ENCODE assay signal across 16 cellular contexts in the genomic region with DNA sequence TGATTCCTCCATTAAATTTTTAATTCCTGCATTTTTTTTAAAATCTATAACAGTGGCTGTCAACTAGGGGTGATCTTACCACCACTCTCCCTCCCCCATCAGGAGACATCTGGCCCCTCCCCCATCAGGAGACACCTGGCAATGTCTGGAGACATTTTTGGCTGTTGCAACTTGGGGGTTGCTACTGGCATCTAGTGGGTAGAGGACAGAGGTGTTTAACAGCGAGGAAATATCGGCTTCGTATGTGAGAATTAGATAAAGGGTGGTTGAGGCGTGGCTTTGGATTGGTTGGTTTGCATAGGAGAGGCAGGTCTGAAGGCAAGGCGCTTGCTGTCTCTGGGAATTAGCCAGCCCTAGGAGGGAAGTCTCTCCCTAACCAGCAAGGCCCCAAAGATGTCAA. TPM values are rescaled to one million over a fixed set of nuclear protein-coding genes. Genes with fewer than 3 reads are reported as not detected.
DNase-seq lines count a peak whose midpoint lies in the region; ATAC-seq, FAIRE-seq and TF ChIP-seq lines count a peak whose summit lies in the region.
"Had no signal": no experiment of that assay in that cellular context is flagged by ENCODE, and none has a peak within 500 bp of the region (broad histone marks: within the 10 kb centered on the region; RNA-seq: fewer than 3 reads in every experiment).

No MANE protein-coding gene starts in this region.

- H3K27me3 Mint-ChIP-seq in activated naive CD4-positive, alpha-beta T cell treated with anti-CD3 and anti-CD28 coated beads for 36 hours (ENCODE audit: low read depth) = no peaks in the 10 kb centered on the region
- H3K27me3 Mint-ChIP-seq in naive thymus-derived CD8-positive, alpha-beta T cell = no peaks in the 10 kb centered on the region
- H3K27me3 Mint-ChIP-seq: activated naive CD8-positive, alpha-beta T cell had no signal

- H3K9me2 ChIP-seq in MM.1S (replicated peaks; ENCODE audit: insufficient read depth, low read length) = no peaks in the 10 kb centered on the region

- H3K4me2 ChIP-seq in MM.1S (ENCODE audit: low read depth, low read length) (no peak overlapping the region), GM12878 (ENCODE audit: control insufficient read depth, insufficient read depth) (no peak overlapping the region)

- in situ Hi-C loops in GM12878 (cut with MboI) = no loop called here

- no peak overlapping the region for H3K4me3 Mint-ChIP-seq in activated naive CD4-positive, alpha-beta T cell treated with anti-CD3 and anti-CD28 coated beads for 36 hours
- H3K4me3 Mint-ChIP-seq in naive thymus-derived CD8-positive, alpha-beta T cell = peak overlapping the region in 5 of 10 donors; percentile 15 to 52 (median 31)
- H3K4me3 Mint-ChIP-seq: activated naive CD8-positive, alpha-beta T cell; stimulated activated effector memory CD8-positive, alpha-beta T cell treated with anti-CD3 and anti-CD28 coated beads, Interleukin-12 subunit alpha, Interleukin-12 subunit beta, amount 100 ng/mL, for 72 hours; T-helper 2 cell treated with Interferon-gamma antibody and Interleukin-4, amounts not matched to agents 5 μg/mL and 100 μg/mL, for 36 hours had no signal

- no peak overlapping the region for H3K27ac Mint-ChIP-seq in activated naive CD4-positive, alpha-beta T cell treated with anti-CD3 and anti-CD28 coated beads for 36 hours
- peak overlapping the region in 7 of 10 donors; percentile 9 to 72 (median 53) for H3K27ac Mint-ChIP-seq in naive thymus-derived CD8-positive, alpha-beta T cell
- H3K27ac Mint-ChIP-seq: activated naive CD8-positive, alpha-beta T cell; stimulated activated effector memory CD8-positive, alpha-beta T cell treated with anti-CD3 and anti-CD28 coated beads, Interleukin-12 subunit alpha, Interleukin-12 subunit beta, amount 100 ng/mL, for 72 hours; T-helper 2 cell treated with Interferon-gamma antibody and Interleukin-4, amounts not matched to agents 5 μg/mL and 100 μg/mL, for 36 hours had no signal

- SMC1A ChIA-PET in GM12878 (lab: Charles Lee; ENCODE audit: uncharacterized antibody, unreplicated experiment) = no interaction called here

- no peaks in the 10 kb centered on the region for H3K36me3 Mint-ChIP-seq in activated naive CD4-positive, alpha-beta T cell treated with anti-CD3 and anti-CD28 coated beads for 36 hours (ENCODE audit: low read depth)
- no peaks in the 10 kb centered on the region for H3K36me3 Mint-ChIP-seq in naive thymus-derived CD8-positive, alpha-beta T cell
- H3K36me3 Mint-ChIP-seq: activated naive CD8-positive, alpha-beta T cell; stimulated activated effector memory CD8-positive, alpha-beta T cell treated with anti-CD3 and anti-CD28 coated beads, Interleukin-12 subunit alpha, Interleukin-12 subunit beta, amount 100 ng/mL, for 72 hours had no signal

- TF ChIP-seq CTCF in MM.1S (IDR thresholded peaks at IDR 0.05; ENCODE audit: low read length) = peak; percentile 22; the same call in 1 of the 2 replicates
- peak in 1 of 3 experiments; percentile 22; a peak in 2 of 6 replicates for TF ChIP-seq CTCF in GM12878 (IDR thresholded peaks at IDR 0.05 in 2 of 3, conservative IDR thresholded peaks at IDR 0.05 in 1 of 3; ENCODE audit: control insufficient read depth in 2 of 3, extremely low read depth in 1 of 3, insufficient read depth in 1 of 3, low read depth in 3 of 3, low read length in 3 of 3)

- RAD21 ChIA-PET in GM12878 (lab: Charles Lee; ENCODE audit: unreplicated experiment) = no interaction called here

- H3K4me1 Mint-ChIP-seq in activated naive CD4-positive, alpha-beta T cell treated with anti-CD3 and anti-CD28 coated beads for 36 hours (ENCODE audit: low read depth) = peaks cover 42% of the 10 kb centered on the region
- peaks cover 28 to 64% (median 51%) of the 10 kb centered on the region in 4 donors for H3K4me1 Mint-ChIP-seq in naive thymus-derived CD8-positive, alpha-beta T cell

- 0% methylated on average over 5 of the region's 5 CpGs for WGBS in GM12878 (ENCODE audit: insufficient coverage, insufficient replicate concordance, low lambda C conversion rate, missing lambda C conversion rate)

- no peak for FAIRE-seq in GM12878 (lab: Jason Lieb, UNC)

- peak; percentile 22; the same call in 1 of the 2 replicates for TF ChIP-seq RAD21 in GM12878 (IDR thresholded peaks at IDR 0.05; ENCODE audit: insufficient read depth, low read depth, low read length)

- H3K27ac ChIP-seq in MM.1S (ENCODE audit: low read length) (no peak overlapping the region), GM12878 (ENCODE audit: control insufficient read depth, insufficient read depth) (no peak overlapping the region)
- H3K27ac ChIP-seq: esophagus squamous epithelium, psoas muscle had no signal

- H3K4me3 ChIP-seq in MM.1S (ENCODE audit: low read length) (no peak overlapping the region), GM12878 (no peak overlapping the region)
- H3K4me3 ChIP-seq: esophagus squamous epithelium, MG63, psoas muscle had no signal

- peak; percentile 62 for DNase-seq in activated naive CD4-positive, alpha-beta T cell treated with anti-CD3 and anti-CD28 coated beads for 36 hours
- DNase-seq in activated naive CD4-positive, alpha-beta T cell treated with Interleukin-2 at 50 U/mL for 16 hours = no peak
- peak; percentile 34 for DNase-seq in MM.1S
- DNase-seq in GM12878 (ENCODE audit: low read depth, low spot score) = no peak
- DNase-seq in naive thymus-derived CD8-positive, alpha-beta T cell = peak in 4 of 10 donors; percentile 9 to 75 (median 42)
- no peak for DNase-seq in HEK293T (ENCODE audit: extremely low spot score)
- DNase-seq in posterior cingulate gyrus = no peak
- no peak for DNase-seq in NCI-H1694 treated with DMSO at 0.1 percent for 48 hours (lab: John Stamatoyannopoulos, UW)
- DNase-seq: esophagus squamous epithelium, MG63, psoas muscle had no signal

- H3K9ac ChIP-seq in MM.1S (ENCODE audit: low read length) = no peak overlapping the region
- H3K9ac ChIP-seq in GM12878 (ENCODE audit: control insufficient read depth, insufficient read depth, low read length) = no peak overlapping the region

- H3K4me1 ChIP-seq in MM.1S (ENCODE audit: low read length) (no peaks in the 10 kb centered on the region), GM12878 (ENCODE audit: control insufficient read depth, insufficient read depth, low read length) (no peaks in the 10 kb centered on the region)
- H3K4me1 ChIP-seq: esophagus squamous epithelium, psoas muscle had no signal

- ATAC-seq in GM12878 = peak; percentile 39
- peak; percentile 69 to 71 for ATAC-seq in naive thymus-derived CD8-positive, alpha-beta T cell
- ATAC-seq: psoas muscle had no signal

- H3K9me3 ChIP-seq in MM.1S (replicated peaks; ENCODE audit: insufficient read depth, low read length) = no peaks in the 10 kb centered on the region
- H3K9me3 ChIP-seq in GM12878 (replicated peaks; ENCODE audit: control insufficient read depth, insufficient read depth, low read length) = no peaks in the 10 kb centered on the region
- H3K9me3 ChIP-seq: psoas muscle had no signal

- H3K36me3 ChIP-seq in MM.1S (replicated peaks; ENCODE audit: insufficient read depth, low read length) (no peaks in the 10 kb centered on the region), GM12878 (ENCODE audit: control insufficient read depth in 2 of 2, insufficient read depth in 2 of 2, low read length in 1 of 2) (no peaks in the 10 kb centered on the region)
- H3K36me3 ChIP-seq: esophagus squamous epithelium, MG63 had no signal

- no peak for TF ChIP-seq EP300 in GM12878 (IDR thresholded peaks at IDR 0.05; ENCODE audit: borderline replicate concordance in 1 of 2, control insufficient read depth in 1 of 2, low read depth in 2 of 2, low read length in 2 of 2)

- H3F3A ChIP-seq in MM.1S (ENCODE audit: insufficient read depth, low read length) = no peaks in the 10 kb centered on the region

- CTCF ChIA-PET in activated naive CD4-positive, alpha-beta T cell treated with anti-CD3 and anti-CD28 coated beads for 36 hours (lab: Charles Lee) = no interaction called here
- CTCF ChIA-PET in GM12878 (lab: Yijun Ruan, JAX) (no interaction called here), HEK293T (lab: Yijun Ruan, JAX) (no interaction called here)

- intact Hi-C loops in activated naive CD4-positive, alpha-beta T cell treated with anti-CD3 and anti-CD28 coated beads for 36 hours (cut with micrococcal nuclease) = loop anchor here (1.0 kb wide), 1 partner anchor 143 kb away; the partner anchor contains the start of gene CLTB
- intact Hi-C loops in GM12878 (cut with micrococcal nuclease; ENCODE audit: unreplicated experiment) (no loop called here), posterior cingulate gyrus (cut with DNase I) (no loop called here)

- no peaks in the 10 kb centered on the region for H3K79me2 ChIP-seq in MM.1S (ENCODE audit: low read length)
- no peaks in the 10 kb centered on the region for H3K79me2 ChIP-seq in GM12878 (ENCODE audit: control insufficient read depth, insufficient read depth, low read length)

- POLR2A ChIA-PET in GM12878 (lab: Charles Lee) (no interaction called here), HEK293T (lab: Yijun Ruan, JAX) (interaction anchor here (1.9 kb wide), 1 partner anchor 16 kb away, joined by 5 read pairs; no protein-coding TSS in a partner anchor)
- POLR2A ChIA-PET in naive thymus-derived CD8-positive, alpha-beta T cell (lab: Charles Lee) = interaction anchor here (0.7 to 13.3 kb wide), 4 partner anchors 16 to 198 kb away, joined by 3 to 346 read pairs (median 4); partner anchors contain the start of genes KIAA1191 and RNF44

- BruUV-seq in GM12878 (replicated peaks; lab: Mats Ljungman, UMichigan) = no TSS peak

- H2AFZ ChIP-seq in MM.1S (ENCODE audit: low read length) = no peak overlapping the region
- no peak overlapping the region for H2AFZ ChIP-seq in GM12878 (ENCODE audit: control insufficient read depth, low read depth, low read length)

- no peak for TF ChIP-seq POLR2A in GM12878 (IDR thresholded peaks at IDR 0.05; ENCODE audit: low read depth, low read length)

- no peaks in the 10 kb centered on the region for H3K9me3 Mint-ChIP-seq in activated naive CD4-positive, alpha-beta T cell treated with anti-CD3 and anti-CD28 coated beads for 36 hours
- H3K9me3 Mint-ChIP-seq in naive thymus-derived CD8-positive, alpha-beta T cell = no peaks in the 10 kb centered on the region
- H3K9me3 Mint-ChIP-seq: stimulated activated effector memory CD8-positive, alpha-beta T cell treated with anti-CD3 and anti-CD28 coated beads, Interleukin-12 subunit alpha, Interleukin-12 subunit beta, amount 100 ng/mL, for 72 hours; T-helper 2 cell treated with Interferon-gamma antibody and Interleukin-4, amounts not matched to agents 5 μg/mL and 100 μg/mL, for 36 hours had no signal

- H3K27me3 ChIP-seq in MM.1S (replicated peaks; ENCODE audit: insufficient read depth, low read length) (no peaks in the 10 kb centered on the region), GM12878 (replicated peaks in 1 of 2; ENCODE audit: control insufficient read depth in 2 of 2, insufficient read depth in 2 of 2, low read length in 1 of 2) (no peaks in the 10 kb centered on the region; a peak in 1 of 4 replicates)
- H3K27me3 ChIP-seq: MG63 had no signal

- no peaks in the 10 kb centered on the region for H4K20me1 ChIP-seq in MM.1S (ENCODE audit: insufficient read depth, low read length)
- no peaks in the 10 kb centered on the region for H4K20me1 ChIP-seq in GM12878 (ENCODE audit: control insufficient read depth, insufficient read depth)

RNA-seq across cellular contexts. Expression of gene CDHR2, which starts 10.5 kb away (rescaled TPM):
- total RNA-seq in activated naive CD4-positive, alpha-beta T cell treated with anti-CD3 and anti-CD28 coated beads for 36 hours = under 1 TPM; 0.19 to 0.35 TPM
- 0.15 TPM in 1 of 2 replicates, not detected in the other for total RNA-seq in GM12878 (2013; cell fraction: nucleolus; rRNA removed)
- total RNA-seq in GM12878 (2014; rRNA removed) (0.06 TPM in 1 of 2 replicates, not detected in the other), GM12878 (2014; rRNA removed; fragmentation: Illumina TruSeq; extraction: Trizol) (0.04 TPM in 1 of 2 replicates, not detected in the other), GM12878 (2021) (0.21 and 0.46 TPM in 2 replicates)
- polyA plus RNA-seq in GM12878 (2011; ENCODE audit: low read depth) = not detected
- polyA plus RNA-seq in GM12878 (2011; rRNA removed) (0.03 and 0.10 TPM in 2 replicates), GM12878 (2014; fragmentation: Illumina TruSeq; extraction: Trizol) (not detected in 2 replicates), GM12878 (2014; fragmentation: Nextera tagmentation; extraction: Ambion mirVana) (not detected), GM12878 (2014; rRNA removed) (not detected in 2 replicates), GM12878 (2016; fragmentation: Nextera tagmentation; extraction: Ambion mirVana) (under 1 TPM in 1 of 2 experiments, not detected in 1; 0.19 TPM)
- polyA plus RNA-seq in GM12878 (2011; cell fraction: cytosol; rRNA removed) = 0.01 and 0.02 TPM in 2 replicates
- polyA plus RNA-seq in GM12878 (2011; cell fraction: nucleus; rRNA removed) = 0.06 and 0.40 TPM in 2 replicates
- 0.15 TPM in 1 of 2 replicates, not detected in the other for polyA plus RNA-seq in GM12878 (2012)
- polyA minus RNA-seq in GM12878 (2011; rRNA and poly(A)+ RNA removed) = not detected in 2 replicates
- 0.94 TPM in 1 of 2 replicates, not detected in the other for polyA minus RNA-seq in GM12878 (2011; cell fraction: cytosol; rRNA and poly(A)+ RNA removed)
- polyA minus RNA-seq in GM12878 (2011; cell fraction: nucleus; rRNA and poly(A)+ RNA removed) = 0.12 TPM in 1 of 2 replicates, not detected in the other
- 1 to 10 TPM; 3.6 to 4.8 TPM for total RNA-seq in naive thymus-derived CD8-positive, alpha-beta T cell
- under 1 TPM in 1 of 3 donors, not detected in 2; 0.26 TPM for polyA plus RNA-seq in naive thymus-derived CD8-positive, alpha-beta T cell
- total RNA-seq: H4, RPMI7951 had no signal

RNA-seq across cellular contexts. Expression of gene RNF44, which starts 22.5 kb away (rescaled TPM):
- total RNA-seq in activated naive CD4-positive, alpha-beta T cell treated with anti-CD3 and anti-CD28 coated beads for 36 hours = 10 to 100 TPM; 83.3 to 88.3 TPM
- 66.8 and 80.6 TPM in 2 replicates for total RNA-seq in GM12878 (2013; cell fraction: nucleolus; rRNA removed)
- total RNA-seq in GM12878 (2014; rRNA removed) (8.8 and 9.4 TPM in 2 replicates), GM12878 (2014; rRNA removed; fragmentation: Illumina TruSeq; extraction: Trizol) (5.7 and 5.8 TPM in 2 replicates), GM12878 (2021) (46.5 and 51.9 TPM in 2 replicates)
- polyA plus RNA-seq in GM12878 (2011; ENCODE audit: low read depth) = 8.0 TPM
- polyA plus RNA-seq in GM12878 (2011; rRNA removed) (5.1 and 8.8 TPM in 2 replicates), GM12878 (2014; fragmentation: Illumina TruSeq; extraction: Trizol) (5.2 and 10.4 TPM in 2 replicates), GM12878 (2014; fragmentation: Nextera tagmentation; extraction: Ambion mirVana) (1 to 10 TPM; 1.7 to 3.5 TPM), GM12878 (2014; rRNA removed) (31.9 and 35.0 TPM in 2 replicates), GM12878 (2016; fragmentation: Nextera tagmentation; extraction: Ambion mirVana) (1 to 10 TPM; 6.4 to 7.1 TPM)
- polyA plus RNA-seq in GM12878 (2011; cell fraction: cytosol; rRNA removed) = 8.6 and 12.4 TPM in 2 replicates
- polyA plus RNA-seq in GM12878 (2011; cell fraction: nucleus; rRNA removed) = 145 and 166 TPM in 2 replicates
- polyA plus RNA-seq in GM12878 (2012) = 30.9 and 39.8 TPM in 2 replicates
- 3.8 and 8.8 TPM in 2 replicates for polyA minus RNA-seq in GM12878 (2011; rRNA and poly(A)+ RNA removed)
- polyA minus RNA-seq in GM12878 (2011; cell fraction: cytosol; rRNA and poly(A)+ RNA removed) = 8.7 and 10.7 TPM in 2 replicates
- polyA minus RNA-seq in GM12878 (2011; cell fraction: nucleus; rRNA and poly(A)+ RNA removed) = 34.7 and 54.1 TPM in 2 replicates
- total RNA-seq in naive thymus-derived CD8-positive, alpha-beta T cell = 100 to 1,000 TPM; 271 to 281 TPM
- 1 to 10 TPM; 1.2 to 4.1 (median 3.2) TPM for polyA plus RNA-seq in naive thymus-derived CD8-positive, alpha-beta T cell

RNA-seq across cellular contexts. Expression of gene GPRIN1, which starts 50.3 kb away (rescaled TPM):
- total RNA-seq in activated naive CD4-positive, alpha-beta T cell treated with anti-CD3 and anti-CD28 coated beads for 36 hours = 1 to 10 TPM; 1.4 to 1.5 TPM
- total RNA-seq in GM12878 (2013; cell fraction: nucleolus; rRNA removed) = 1.5 and 2.3 TPM in 2 replicates
- 8.3 and 10.1 TPM in 2 replicates for total RNA-seq in GM12878 (2014; rRNA removed)
- 4.7 and 5.8 TPM in 2 replicates for total RNA-seq in GM12878 (2014; rRNA removed; fragmentation: Illumina TruSeq; extraction: Trizol)
- 14.2 and 16.3 TPM in 2 replicates for total RNA-seq in GM12878 (2021)
- 1.1 TPM for polyA plus RNA-seq in GM12878 (2011; ENCODE audit: low read depth)
- 0.59 and 1.7 TPM in 2 replicates for polyA plus RNA-seq in GM12878 (2011; rRNA removed)
- polyA plus RNA-seq in GM12878 (2011; cell fraction: cytosol; rRNA removed) = 1.4 and 1.8 TPM in 2 replicates
- 1.5 and 2.2 TPM in 2 replicates for polyA plus RNA-seq in GM12878 (2011; cell fraction: nucleus; rRNA removed)
- polyA plus RNA-seq in GM12878 (2012) = 1.4 and 1.8 TPM in 2 replicates
- 3.4 and 5.5 TPM in 2 replicates for polyA plus RNA-seq in GM12878 (2014; fragmentation: Illumina TruSeq; extraction: Trizol)
- polyA plus RNA-seq in GM12878 (2014; fragmentation: Nextera tagmentation; extraction: Ambion mirVana) = under 1 TPM; 0.52 to 0.60 TPM
- polyA plus RNA-seq in GM12878 (2014; rRNA removed) = 7.6 and 9.4 TPM in 2 replicates
- polyA plus RNA-seq in GM12878 (2016; fragmentation: Nextera tagmentation; extraction: Ambion mirVana) = 1 to 10 TPM in 1 of 2 experiments, under 1 TPM in 1; 0.74 to 3.5 TPM
- 1.3 and 2.1 TPM in 2 replicates for polyA minus RNA-seq in GM12878 (2011; rRNA and poly(A)+ RNA removed)
- 1.6 TPM in 2 replicates for polyA minus RNA-seq in GM12878 (2011; cell fraction: cytosol; rRNA and poly(A)+ RNA removed)
- polyA minus RNA-seq in GM12878 (2011; cell fraction: nucleus; rRNA and poly(A)+ RNA removed) = 0.48 and 1.6 TPM in 2 replicates
- under 1 TPM in 1 of 2 experiments, not detected in 1; 0.11 TPM for total RNA-seq in naive thymus-derived CD8-positive, alpha-beta T cell
- under 1 TPM in 2 of 3 donors, not detected in 1; 0.06 to 0.27 TPM for polyA plus RNA-seq in naive thymus-derived CD8-positive, alpha-beta T cell

Comparison
In these comparisons a context has a peak if more than half of its experiments do, and no peak if none do; other contexts are left out.
1. DNase-seq: peak in activated naive CD4-positive, alpha-beta T cell treated with anti-CD3 and anti-CD28 coated beads for 36 hours (single experiment) and MM.1S (single experiment); none in activated naive CD4-positive, alpha-beta T cell treated with Interleukin-2 at 50 U/mL for 16 hours (single experiment), GM12878 (single experiment), HEK293T (single experiment), posterior cingulate gyrus (0 of 10) and NCI-H1694 treated with DMSO at 0.1 percent for 48 hours (single experiment).